ENCODE assay signal across 9 cellular contexts in genomic region chr17:28327031-28327607, GRCh38. TPM values are rescaled to one million over a fixed set of nuclear protein-coding genes. Genes with fewer than 3 reads are reported as not detected.
DNase-seq lines count a peak whose midpoint lies in the region; ATAC-seq and TF ChIP-seq lines count a peak whose summit lies in the region.
"Had no signal": no experiment of that assay in that cellular context is flagged by ENCODE, and none has a peak within 500 bp of the region (broad histone marks: within the 10 kb centered on the region; RNA-seq: fewer than 3 reads in every experiment).

No MANE protein-coding gene starts in this region.

- 0 out of 2 replicates have a peak, but pooled peaks cover 7% of the 10 kb centered on the region for H4K20me1 ChIP-seq in OCI-LY7 (ENCODE audit: insufficient read depth, low read length)

- intact Hi-C loops in OCI-LY7 (cut with micrococcal nuclease; ENCODE audit: unreplicated experiment): no loop called here

- no peaks in the 10 kb centered on the region for H3K9me2 ChIP-seq in OCI-LY7 (ENCODE audit: insufficient read depth, low read length)

- peaks cover 66% of the 10 kb centered on the region for H3K36me3 ChIP-seq in OCI-LY7 (ENCODE audit: insufficient read depth, low read length)

- DNase-seq in GM12865 (ENCODE audit: low read depth): peak; percentile 77
- DNase-seq in OCI-LY7 (ENCODE audit: low spot score): no peak
- no peak for DNase-seq in AML-193 (lab: John Stamatoyannopoulos, UW)
- DNase-seq: DMS79 treated with DMSO at 0.1 percent for 48 hours, NCI-H1930 had no signal

- POLR2A ChIA-PET in OCI-LY7 (lab: Charles Lee): interaction anchor here (0.6 kb wide), 2 partner anchors 17 to 19 kb away, joined by 3 to 4 read pairs; no protein-coding TSS in a partner anchor

- CTCF ChIA-PET in OCI-LY7 (lab: Charles Lee; ENCODE audit: unreplicated experiment): no interaction called here

- TSS peak; percentile 25 for BruUV-seq in OCI-LY7 (replicated peaks; lab: Mats Ljungman, UMichigan)

- no peak overlapping the region for H3K4me2 ChIP-seq in OCI-LY7 (ENCODE audit: low read length)

- TF ChIP-seq CTCF in GM12865 (IDR thresholded peaks at IDR 0.05; ENCODE audit: insufficient read depth, low read depth, low read length, missing control alignments) (no peak), OCI-LY7 (conservative IDR thresholded peaks at IDR 0.05; ENCODE audit: low read length) (no peak)

- H3K9me3 ChIP-seq in OCI-LY7 (ENCODE audit: low read length): no peaks in the 10 kb centered on the region
- H3K9me3 ChIP-seq: esophagus muscularis mucosa had no signal

- no peak overlapping the region for H3K27ac ChIP-seq in OCI-LY7 (ENCODE audit: low read depth, low read length, poor library complexity, severe bottlenecking)
- H3K27ac ChIP-seq: esophagus muscularis mucosa had no signal

- H3K79me2 ChIP-seq in OCI-LY7 (ENCODE audit: insufficient read depth, low read depth, low read length): peaks cover 38% of the 10 kb centered on the region

- no peak overlapping the region for H2AFZ ChIP-seq in OCI-LY7 (ENCODE audit: low read length)

- H3K4me1 ChIP-seq in OCI-LY7 (ENCODE audit: insufficient read depth, low read length, poor library complexity, severe bottlenecking): peaks cover 10% of the 10 kb centered on the region
- H3K4me1 ChIP-seq: esophagus muscularis mucosa had no signal

- no peak overlapping the region for H3K4me3 ChIP-seq in GM12865 (ENCODE audit: low read depth, low read length)
- no peak overlapping the region for H3K4me3 ChIP-seq in OCI-LY7 (ENCODE audit: low read depth, low read length, poor library complexity, severe bottlenecking)
- H3K4me3 ChIP-seq: esophagus muscularis mucosa had no signal

- no peak for ATAC-seq in GM21360 (IDR thresholded peaks at IDR 0.05; ENCODE audit: unreplicated experiment)

RNA-seq across cellular contexts. Expression of gene TMEM97, which starts 8.1 kb away (rescaled TPM):
- 62.3 and 65.7 TPM in 2 replicates for total RNA-seq in OCI-LY7 (2014; rRNA removed; shearing (Covaris generic))
- total RNA-seq in OCI-LY7 (2022): 65.1 and 69.6 TPM in 2 replicates

RNA-seq across cellular contexts. Expression of gene IFT20, which starts 8.2 kb away (rescaled TPM):
- 16.3 and 32.9 TPM in 2 replicates for total RNA-seq in OCI-LY7 (2014; rRNA removed; shearing (Covaris generic))
- 23.8 and 23.9 TPM in 2 replicates for total RNA-seq in OCI-LY7 (2022)

RNA-seq across cellular contexts. Expression of gene TNFAIP1, which starts 8.4 kb away (rescaled TPM):
- total RNA-seq in OCI-LY7 (2014; rRNA removed; shearing (Covaris generic)): 9.3 and 15.5 TPM in 2 replicates
- 10.6 and 14.7 TPM in 2 replicates for total RNA-seq in OCI-LY7 (2022)

RNA-seq across cellular contexts. Expression of gene POLDIP2, which starts 30.2 kb away (rescaled TPM):
- 82.2 and 88.8 TPM in 2 replicates for total RNA-seq in OCI-LY7 (2014; rRNA removed; shearing (Covaris generic))
- total RNA-seq in OCI-LY7 (2022): 85.0 and 89.2 TPM in 2 replicates

RNA-seq across cellular contexts. Expression of gene SEBOX, which starts 37.9 kb away (rescaled TPM):
- total RNA-seq in OCI-LY7 (2014; rRNA removed; shearing (Covaris generic)): not detected in 2 replicates
- not detected in 2 replicates for total RNA-seq in OCI-LY7 (2022)
- total RNA-seq: esophagus muscularis mucosa, neural crest cell, temporal lobe had no signal
